7 cellular contexts compared by ENCODE assay signal in the genomic region with DNA sequence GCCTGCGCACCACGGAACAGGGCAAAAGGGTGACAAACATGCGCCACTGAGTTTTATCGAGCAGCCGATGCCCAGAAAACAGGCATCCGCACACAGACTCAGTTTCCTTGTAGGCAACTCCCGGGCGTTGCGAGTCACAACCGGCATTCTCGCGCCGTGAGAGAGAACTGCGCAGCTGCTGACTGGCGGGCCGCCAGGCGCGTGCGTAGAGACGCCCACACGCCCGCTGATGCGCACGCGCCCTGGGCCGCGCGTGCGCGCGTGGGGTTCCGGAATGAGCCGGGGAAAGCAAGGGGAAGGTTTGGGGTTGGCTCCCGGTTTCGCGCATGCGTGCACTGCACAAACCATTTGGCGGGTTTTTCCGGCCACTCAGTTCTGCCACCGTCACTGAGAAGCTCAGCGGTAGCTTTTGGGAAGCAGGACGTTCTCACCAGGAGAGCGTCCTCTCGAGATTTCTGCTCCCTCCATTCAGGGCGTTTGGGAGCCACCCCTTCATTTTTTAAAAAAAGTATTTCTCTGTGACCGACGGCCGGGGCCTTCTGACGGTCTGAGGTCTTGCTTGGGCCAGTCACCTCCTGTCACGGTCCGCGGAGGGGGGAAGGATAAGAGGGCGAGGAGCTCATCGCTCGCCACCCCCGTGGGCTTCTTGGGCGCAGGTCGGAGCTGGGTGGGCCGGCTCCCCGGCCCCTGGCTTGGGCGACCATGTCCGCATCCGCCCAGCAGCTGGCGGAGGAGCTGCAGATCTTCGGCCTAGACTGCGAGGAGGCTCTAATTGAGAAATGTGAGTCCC.
DNase-seq lines count a peak whose midpoint lies in the region; ATAC-seq and TF ChIP-seq lines count a peak whose summit lies in the region.

A gene with protein sequence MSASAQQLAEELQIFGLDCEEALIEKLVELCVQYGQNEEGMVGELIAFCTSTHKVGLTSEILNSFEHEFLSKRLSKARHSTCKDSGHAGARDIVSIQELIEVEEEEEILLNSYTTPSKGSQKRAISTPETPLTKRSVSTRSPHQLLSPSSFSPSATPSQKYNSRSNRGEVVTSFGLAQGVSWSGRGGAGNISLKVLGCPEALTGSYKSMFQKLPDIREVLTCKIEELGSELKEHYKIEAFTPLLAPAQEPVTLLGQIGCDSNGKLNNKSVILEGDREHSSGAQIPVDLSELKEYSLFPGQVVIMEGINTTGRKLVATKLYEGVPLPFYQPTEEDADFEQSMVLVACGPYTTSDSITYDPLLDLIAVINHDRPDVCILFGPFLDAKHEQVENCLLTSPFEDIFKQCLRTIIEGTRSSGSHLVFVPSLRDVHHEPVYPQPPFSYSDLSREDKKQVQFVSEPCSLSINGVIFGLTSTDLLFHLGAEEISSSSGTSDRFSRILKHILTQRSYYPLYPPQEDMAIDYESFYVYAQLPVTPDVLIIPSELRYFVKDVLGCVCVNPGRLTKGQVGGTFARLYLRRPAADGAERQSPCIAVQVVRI (plus strand): TSS at position 372 of the 790 bp plus-strand sequence. CDS start 331 bp downstream, at position 703.

- TF ChIP-seq CTCF in retinal pigment epithelial cell (conservative IDR thresholded peaks at IDR 0.05; ENCODE audit: low read depth, low read length), result no peak

- H3K4me3 ChIP-seq in retinal pigment epithelial cell (ENCODE audit: low read length), result peak within 1 kb of the TSS; percentile 85

- ATAC-seq in GM18517 (IDR thresholded peaks at IDR 0.05; ENCODE audit: unreplicated experiment), result peak; percentile 84
- ATAC-seq in HG03039 (IDR thresholded peaks at IDR 0.05; ENCODE audit: unreplicated experiment), result peak; percentile 68

- DNase-seq in NCI-H2081 treated with DMSO at 0.1 percent for 48 hours (lab: John Stamatoyannopoulos, UW) (peak; percentile 79), T1000 (lab: John Stamatoyannopoulos, UW) (peak; percentile 95), astrocyte of the hippocampus (ENCODE audit: low read depth, low spot score) (peak; percentile 99), hippocampal formation (lab: John Stamatoyannopoulos, UW) (peak; percentile 73 to 89), retinal pigment epithelial cell (ENCODE audit: low read depth) (peak; percentile 65)

Comparison
In these comparisons a context has a peak if more than half of its experiments do, and no peak if none do; other contexts are left out.
1. Peak in every context shown above with its lines: DNase-seq, ATAC-seq and H3K4me3 ChIP-seq.